1 cellular context compared by ENCODE assay signal in the genomic region with DNA sequence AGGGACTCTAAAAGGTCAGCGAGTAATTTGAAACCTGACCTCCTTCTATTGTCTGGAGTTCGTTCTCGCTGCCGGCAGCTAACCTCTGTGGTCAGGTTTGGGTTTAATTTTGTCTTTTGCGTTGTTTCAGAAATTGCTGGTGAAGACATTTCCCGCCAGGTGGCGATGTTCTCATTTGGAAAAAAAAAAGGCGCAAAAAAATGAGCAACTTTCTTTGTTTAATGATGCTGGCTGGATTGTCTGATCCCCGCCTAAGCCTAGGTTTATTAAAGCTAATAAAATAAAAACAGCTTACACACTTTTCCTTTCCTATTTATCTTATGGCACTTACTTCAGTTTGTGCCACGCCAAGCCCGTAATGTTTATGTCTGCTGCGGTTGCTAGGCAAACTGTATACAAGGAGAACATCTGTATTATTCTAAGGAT.
TF ChIP-seq lines count a peak whose summit lies in the region.

No MANE protein-coding gene starts in this region.

TF ChIP-seq in GM12878, 131 proteins besides CTCF, POLR2A, EP300 and RAD21 (continued from another document):
- TF ChIP-seq RUNX3 (IDR thresholded peaks at IDR 0.05; ENCODE audit: low read length) = peak; percentile 21; the same call in 1 of the 2 replicates
- no peak for TF ChIP-seq CEBPB (IDR thresholded peaks at IDR 0.05; ENCODE audit: borderline replicate concordance in 1 of 2, low read depth in 2 of 2, low read length in 2 of 2)
- TF ChIP-seq, protein P1, sequence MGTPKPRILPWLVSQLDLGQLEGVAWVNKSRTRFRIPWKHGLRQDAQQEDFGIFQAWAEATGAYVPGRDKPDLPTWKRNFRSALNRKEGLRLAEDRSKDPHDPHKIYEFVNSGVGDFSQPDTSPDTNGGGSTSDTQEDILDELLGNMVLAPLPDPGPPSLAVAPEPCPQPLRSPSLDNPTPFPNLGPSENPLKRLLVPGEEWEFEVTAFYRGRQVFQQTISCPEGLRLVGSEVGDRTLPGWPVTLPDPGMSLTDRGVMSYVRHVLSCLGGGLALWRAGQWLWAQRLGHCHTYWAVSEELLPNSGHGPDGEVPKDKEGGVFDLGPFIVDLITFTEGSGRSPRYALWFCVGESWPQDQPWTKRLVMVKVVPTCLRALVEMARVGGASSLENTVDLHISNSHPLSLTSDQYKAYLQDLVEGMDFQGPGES (IDR thresholded peaks at IDR 0.05) = no peak
- no peak for TF ChIP-seq MTA2 (IDR thresholded peaks at IDR 0.05; ENCODE audit: low read depth)
- TF ChIP-seq, protein P2, sequence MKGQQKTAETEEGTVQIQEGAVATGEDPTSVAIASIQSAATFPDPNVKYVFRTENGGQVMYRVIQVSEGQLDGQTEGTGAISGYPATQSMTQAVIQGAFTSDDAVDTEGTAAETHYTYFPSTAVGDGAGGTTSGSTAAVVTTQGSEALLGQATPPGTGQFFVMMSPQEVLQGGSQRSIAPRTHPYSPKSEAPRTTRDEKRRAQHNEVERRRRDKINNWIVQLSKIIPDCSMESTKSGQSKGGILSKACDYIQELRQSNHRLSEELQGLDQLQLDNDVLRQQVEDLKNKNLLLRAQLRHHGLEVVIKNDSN (IDR thresholded peaks at IDR 0.05; ENCODE audit: borderline replicate concordance, extremely low read length, insufficient read depth, low read depth, low read length) = no peak
- no peak for TF ChIP-seq TARDBP (IDR thresholded peaks at IDR 0.05; ENCODE audit: borderline replicate concordance)
- TF ChIP-seq, protein P3, sequence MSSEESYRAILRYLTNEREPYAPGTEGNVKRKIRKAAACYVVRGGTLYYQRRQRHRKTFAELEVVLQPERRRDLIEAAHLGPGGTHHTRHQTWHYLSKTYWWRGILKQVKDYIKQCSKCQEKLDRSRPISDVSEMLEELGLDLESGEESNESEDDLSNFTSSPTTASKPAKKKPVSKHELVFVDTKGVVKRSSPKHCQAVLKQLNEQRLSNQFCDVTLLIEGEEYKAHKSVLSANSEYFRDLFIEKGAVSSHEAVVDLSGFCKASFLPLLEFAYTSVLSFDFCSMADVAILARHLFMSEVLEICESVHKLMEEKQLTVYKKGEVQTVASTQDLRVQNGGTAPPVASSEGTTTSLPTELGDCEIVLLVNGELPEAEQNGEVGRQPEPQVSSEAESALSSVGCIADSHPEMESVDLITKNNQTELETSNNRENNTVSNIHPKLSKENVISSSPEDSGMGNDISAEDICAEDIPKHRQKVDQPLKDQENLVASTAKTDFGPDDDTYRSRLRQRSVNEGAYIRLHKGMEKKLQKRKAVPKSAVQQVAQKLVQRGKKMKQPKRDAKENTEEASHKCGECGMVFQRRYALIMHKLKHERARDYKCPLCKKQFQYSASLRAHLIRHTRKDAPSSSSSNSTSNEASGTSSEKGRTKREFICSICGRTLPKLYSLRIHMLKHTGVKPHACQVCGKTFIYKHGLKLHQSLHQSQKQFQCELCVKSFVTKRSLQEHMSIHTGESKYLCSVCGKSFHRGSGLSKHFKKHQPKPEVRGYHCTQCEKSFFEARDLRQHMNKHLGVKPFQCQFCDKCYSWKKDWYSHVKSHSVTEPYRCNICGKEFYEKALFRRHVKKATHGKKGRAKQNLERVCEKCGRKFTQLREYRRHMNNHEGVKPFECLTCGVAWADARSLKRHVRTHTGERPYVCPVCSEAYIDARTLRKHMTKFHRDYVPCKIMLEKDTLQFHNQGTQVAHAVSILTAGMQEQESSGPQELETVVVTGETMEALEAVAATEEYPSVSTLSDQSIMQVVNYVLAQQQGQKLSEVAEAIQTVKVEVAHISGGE (CRISPR knock-in tag; IDR thresholded peaks at IDR 0.05) = no peak
- TF ChIP-seq RELA (IDR thresholded peaks at IDR 0.05; ENCODE audit: borderline replicate concordance, partially characterized antibody) = no peak
- TF ChIP-seq, protein P4, sequence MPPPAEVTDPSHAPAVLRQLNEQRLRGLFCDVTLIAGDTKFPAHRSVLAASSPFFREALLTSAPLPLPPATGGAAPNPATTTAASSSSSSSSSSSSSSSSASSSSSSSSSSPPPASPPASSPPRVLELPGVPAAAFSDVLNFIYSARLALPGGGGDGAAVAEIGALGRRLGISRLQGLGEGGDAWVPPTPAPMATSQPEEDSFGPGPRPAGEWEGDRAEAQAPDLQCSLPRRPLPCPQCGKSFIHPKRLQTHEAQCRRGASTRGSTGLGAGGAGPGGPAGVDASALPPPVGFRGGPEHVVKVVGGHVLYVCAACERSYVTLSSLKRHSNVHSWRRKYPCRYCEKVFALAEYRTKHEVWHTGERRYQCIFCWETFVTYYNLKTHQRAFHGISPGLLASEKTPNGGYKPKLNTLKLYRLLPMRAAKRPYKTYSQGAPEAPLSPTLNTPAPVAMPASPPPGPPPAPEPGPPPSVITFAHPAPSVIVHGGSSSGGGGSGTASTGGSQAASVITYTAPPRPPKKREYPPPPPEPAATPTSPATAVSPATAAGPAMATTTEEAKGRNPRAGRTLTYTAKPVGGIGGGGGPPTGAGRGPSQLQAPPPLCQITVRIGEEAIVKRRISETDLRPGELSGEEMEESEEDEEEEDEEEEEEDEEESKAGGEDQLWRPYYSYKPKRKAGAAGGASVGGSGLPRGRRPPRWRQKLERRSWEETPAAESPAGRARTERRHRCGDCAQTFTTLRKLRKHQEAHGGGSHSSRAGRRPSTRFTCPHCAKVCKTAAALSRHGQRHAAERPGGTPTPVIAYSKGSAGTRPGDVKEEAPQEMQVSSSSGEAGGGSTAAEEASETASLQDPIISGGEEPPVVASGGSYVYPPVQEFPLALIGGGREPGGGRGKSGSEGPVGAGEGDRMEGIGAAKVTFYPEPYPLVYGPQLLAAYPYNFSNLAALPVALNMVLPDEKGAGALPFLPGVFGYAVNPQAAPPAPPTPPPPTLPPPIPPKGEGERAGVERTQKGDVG (CRISPR knock-in tag; IDR thresholded peaks at IDR 0.05) = no peak
- TF ChIP-seq EED (IDR thresholded peaks at IDR 0.05; ENCODE audit: low read depth) = no peak
